Comparison of ENCODE assay signal across 1 cellular context in genomic region chr6:18266524-18266908, GRCh38.
A peak's percentile ranks its signal among the peaks of the same experiment; 100 is the strongest.
TF ChIP-seq lines count a peak whose summit lies in the region.

No MANE protein-coding gene starts in this region.

TF ChIP-seq in HepG2, 621 proteins besides CTCF, POLR2A, EP300 and RAD21 (continued from another document):
- TF ChIP-seq DMTF1 (CRISPR knock-in tag; IDR thresholded peaks at IDR 0.05) (no peak), USF2 (IDR thresholded peaks at IDR 0.05; ENCODE audit: low read depth, low read length) (no peak), USF2 (CRISPR knock-in tag; IDR thresholded peaks at IDR 0.05; ENCODE audit: borderline replicate concordance) (no peak), SP4 (CRISPR knock-in tag; IDR thresholded peaks at IDR 0.05) (0 out of 2 replicates have a peak, but pooled peaks have one; percentile 6), ZNF780A (CRISPR knock-in tag; IDR thresholded peaks at IDR 0.05) (no peak), MAZ (IDR thresholded peaks at IDR 0.05; ENCODE audit: borderline replicate concordance, low read depth, low read length) (no peak), MAZ (CRISPR knock-in tag; IDR thresholded peaks at IDR 0.05; ENCODE audit: low read depth) (no peak)
TF ChIP-seq in HepG2: peak in this region for 3.
